In genomic region chr2:193482557-193482956, GRCh38 we compare ENCODE assay signal across 15 cellular contexts.
DNase-seq lines count a peak whose midpoint lies in the region; ATAC-seq and TF ChIP-seq lines count a peak whose summit lies in the region.
"Had no signal": no experiment of that assay in that cellular context is flagged by ENCODE, and none has a peak within 500 bp of the region (broad histone marks: within the 10 kb centered on the region; RNA-seq: fewer than 3 reads in every experiment).

No MANE protein-coding gene starts in this region.

- H3K79me2 ChIP-seq in OCI-LY7 (ENCODE audit: insufficient read depth, low read depth, low read length) = no peaks in the 10 kb centered on the region

- no peaks in the 10 kb centered on the region for H3K9me2 ChIP-seq in OCI-LY7 (ENCODE audit: insufficient read depth, low read length)

- H2AFZ ChIP-seq in OCI-LY7 (ENCODE audit: low read length) = no peak overlapping the region
- no peak overlapping the region for H2AFZ ChIP-seq in neuronal stem cell (ENCODE audit: low read length)

- H2BK12ac ChIP-seq in neuronal stem cell (ENCODE audit: low read length) = no peak overlapping the region

- no peak overlapping the region for H3K23ac ChIP-seq in neuronal stem cell (ENCODE audit: low read depth, low read length, poor library complexity)

- no peak overlapping the region for H3K18ac ChIP-seq in neuronal stem cell (ENCODE audit: low read length)

- intact Hi-C loops in activated B cell treated with CpG ODN at 0.5 μM for 24 hours (cut with micrococcal nuclease) (no loop called here), OCI-LY7 (cut with micrococcal nuclease; ENCODE audit: unreplicated experiment) (no loop called here)

- no peak overlapping the region for H2AK5ac ChIP-seq in neuronal stem cell (ENCODE audit: low read depth, low read length)

- H2BK15ac ChIP-seq in neuronal stem cell (ENCODE audit: low read length) = no peak overlapping the region

- WGBS in neuronal stem cell (ENCODE audit: extremely low coverage in 2 of 2, insufficient read length in 2 of 2, insufficient replicate concordance in 1 of 2), 2 donors = no CpG with 5 or more reads among the region's 3 CpGs

- H3K27me3 ChIP-seq in neuronal stem cell (ENCODE audit: control insufficient read depth in 3 of 3, insufficient read depth in 3 of 3, low read depth in 1 of 3, low read length in 3 of 3) = no peaks in the 10 kb centered on the region
- H3K27me3 ChIP-seq: neutrophil, suprapubic skin had no signal

- TF ChIP-seq CTCF in activated B cell treated with CpG ODN at 0.5 μM for 24 hours (IDR thresholded peaks at IDR 0.05) (no peak), OCI-LY7 (conservative IDR thresholded peaks at IDR 0.05; ENCODE audit: low read length) (no peak), GM13977 (IDR thresholded peaks at IDR 0.05; ENCODE audit: extremely low read depth, insufficient read depth, missing control alignments) (no peak)

- CTCF ChIA-PET in activated B cell treated with CpG ODN at 0.5 μM for 24 hours (lab: Charles Lee) = no interaction called here
- CTCF ChIA-PET in OCI-LY7 (lab: Charles Lee; ENCODE audit: unreplicated experiment) = no interaction called here

- H3K9me3 Mint-ChIP-seq in activated B cell treated with CpG ODN at 0.5 μM for 24 hours = no peaks in the 10 kb centered on the region
- peaks cover 3 to 8% of the 10 kb centered on the region in 2 donors for H3K9me3 Mint-ChIP-seq in effector memory CD8-positive, alpha-beta T cell

- H3K79me1 ChIP-seq in neuronal stem cell (ENCODE audit: low read depth, low read length) = no peaks in the 10 kb centered on the region

- no peak overlapping the region for H3K9ac ChIP-seq in neuronal stem cell (ENCODE audit: low read depth, low read length, poor library complexity)

- no peak overlapping the region for H3K4ac ChIP-seq in neuronal stem cell (ENCODE audit: low read length)

- ATAC-seq in GM18858 (IDR thresholded peaks at IDR 0.05; ENCODE audit: unreplicated experiment) (peak; percentile 99), GM21367 (IDR thresholded peaks at IDR 0.05; ENCODE audit: unreplicated experiment) (peak; percentile 93), HG03039 (IDR thresholded peaks at IDR 0.05; ENCODE audit: unreplicated experiment) (peak; percentile 74), activated B cell treated with CpG ODN at 0.5 μM for 24 hours (ENCODE audit: low read depth) (no peak)
- no peak for ATAC-seq in effector memory CD8-positive, alpha-beta T cell (replicated peaks)

- BruUV-seq in OCI-LY7 (replicated peaks; lab: Mats Ljungman, UMichigan) = no TSS peak

- H3K4me1 Mint-ChIP-seq in activated B cell treated with CpG ODN at 0.5 μM for 24 hours = peaks cover 14% of the 10 kb centered on the region
- no peaks in the 10 kb centered on the region for H3K4me1 Mint-ChIP-seq in effector memory CD8-positive, alpha-beta T cell (ENCODE audit: low read depth in 2 of 2)

- H3K36me3 ChIP-seq in OCI-LY7 (ENCODE audit: insufficient read depth, low read length) (no peaks in the 10 kb centered on the region), neuronal stem cell (replicated peaks in 1 of 2; ENCODE audit: control insufficient read depth in 2 of 2, insufficient read depth in 2 of 2, low read length in 2 of 2) (no peaks in the 10 kb centered on the region)
- H3K36me3 ChIP-seq: neutrophil, suprapubic skin had no signal

- H3K14ac ChIP-seq in neuronal stem cell (ENCODE audit: low read length) = no peak overlapping the region

- H2BK120ac ChIP-seq in neuronal stem cell (ENCODE audit: low read depth, low read length) = no peak overlapping the region

- H3K36me3 Mint-ChIP-seq in activated B cell treated with CpG ODN at 0.5 μM for 24 hours (ENCODE audit: low read depth) = no peaks in the 10 kb centered on the region
- H3K36me3 Mint-ChIP-seq in effector memory CD8-positive, alpha-beta T cell (ENCODE audit: insufficient read depth) = no peaks in the 10 kb centered on the region

- H3K4me1 ChIP-seq in OCI-LY7 (ENCODE audit: insufficient read depth, low read length, poor library complexity, severe bottlenecking) (no peaks in the 10 kb centered on the region), neuronal stem cell (ENCODE audit: control insufficient read depth in 2 of 2, insufficient read depth in 1 of 2, low read depth in 1 of 2, low read length in 2 of 2) (no peaks in the 10 kb centered on the region)
- H3K4me1 ChIP-seq: suprapubic skin had no signal

- no peak overlapping the region for H4K91ac ChIP-seq in neuronal stem cell (ENCODE audit: low read depth, low read length, poor library complexity)

- H3K27me3 Mint-ChIP-seq in activated B cell treated with CpG ODN at 0.5 μM for 24 hours = no peaks in the 10 kb centered on the region
- no peaks in the 10 kb centered on the region for H3K27me3 Mint-ChIP-seq in effector memory CD8-positive, alpha-beta T cell

- no peaks in the 10 kb centered on the region for H3K9me3 ChIP-seq in OCI-LY7 (ENCODE audit: low read length)
- no peaks in the 10 kb centered on the region for H3K9me3 ChIP-seq in neuronal stem cell (replicated peaks in 1 of 2; ENCODE audit: control insufficient read depth in 2 of 2, insufficient read depth in 1 of 2, low read depth in 1 of 2, low read length in 2 of 2)
- H3K9me3 ChIP-seq: neutrophil, suprapubic skin had no signal

- no peak overlapping the region for H3K4me2 ChIP-seq in OCI-LY7 (ENCODE audit: low read length)
- no peak overlapping the region for H3K4me2 ChIP-seq in neuronal stem cell (ENCODE audit: insufficient read depth, low read length, poor library complexity, severe bottlenecking)

- peak overlapping the region; percentile 71 for H3K4me3 Mint-ChIP-seq in activated B cell treated with CpG ODN at 0.5 μM for 24 hours
- H3K4me3 Mint-ChIP-seq in effector memory CD8-positive, alpha-beta T cell = no peak overlapping the region

- no peak overlapping the region for H3K27ac ChIP-seq in OCI-LY7 (ENCODE audit: low read depth, low read length, poor library complexity, severe bottlenecking)
- no peak overlapping the region for H3K27ac ChIP-seq in neuronal stem cell (replicated peaks; ENCODE audit: low read length)
- H3K27ac ChIP-seq: neutrophil, suprapubic skin had no signal

- H2BK5ac ChIP-seq in neuronal stem cell (ENCODE audit: low read length) = no peak overlapping the region

- in situ Hi-C loops in GM13977 (cut with MboI; ENCODE audit: low pct_unique_long_range_greater_than_20kb, low sequenced_read_pairs, unreplicated experiment) = no loop called here

- no peaks in the 10 kb centered on the region for H4K20me1 ChIP-seq in OCI-LY7 (ENCODE audit: insufficient read depth, low read length)

- H3K4me3 ChIP-seq in OCI-LY7 (ENCODE audit: low read depth, low read length, poor library complexity, severe bottlenecking) (no peak overlapping the region), neuronal stem cell (ENCODE audit: low read length in 2 of 2) (no peak overlapping the region)
- H3K4me3 ChIP-seq: suprapubic skin had no signal

- POLR2A ChIA-PET in activated B cell treated with CpG ODN at 0.5 μM for 24 hours (lab: Charles Lee) (no interaction called here), OCI-LY7 (lab: Charles Lee) (interaction anchor here (0.6 to 0.9 kb wide), 2 partner anchors 523 to 1677 kb away, joined by 3 read pairs; no protein-coding TSS in a partner anchor)

- peak overlapping the region; percentile 75 for H3K27ac Mint-ChIP-seq in activated B cell treated with CpG ODN at 0.5 μM for 24 hours
- no peak overlapping the region for H3K27ac Mint-ChIP-seq in effector memory CD8-positive, alpha-beta T cell

- H4K8ac ChIP-seq in neuronal stem cell (ENCODE audit: low read depth, low read length) = no peak overlapping the region

- DNase-seq in activated B cell treated with CpG ODN at 0.5 μM for 24 hours (no peak), OCI-LY7 (ENCODE audit: low spot score) (no peak), neuronal stem cell (ENCODE audit: low spot score) (no peak), GM13977 (ENCODE audit: low spot score) (no peak)
- DNase-seq in effector memory CD8-positive, alpha-beta T cell = no peak
- DNase-seq: cerebellar nuclear complex; DMS 273 treated with DMSO at 0.1 percent for 48 hours; GOT3; Kasumi-1; stimulated activated CD4-positive, alpha-beta T cell treated with anti-CD3 and anti-CD28 coated beads, Interleukin-1b, Interleukin-23, amount 100 ng/mL, for 48 hours had no signal

Comparison
In these comparisons a context has a peak if more than half of its experiments do, and no peak if none do; other contexts are left out.
1. ATAC-seq: peak in GM18858 (single experiment), GM21367 (single experiment) and HG03039 (single experiment); none in activated B cell treated with CpG ODN at 0.5 μM for 24 hours (single experiment) and effector memory CD8-positive, alpha-beta T cell (single experiment).